In genomic region chr10:120966657-120967045, GRCh38 we compare ENCODE assay signal across 29 cellular contexts.
"Had no signal": no experiment of that assay in that cellular context is flagged by ENCODE, and none has a peak within 500 bp of the region (broad histone marks: within the 10 kb centered on the region; RNA-seq: fewer than 3 reads in every experiment).

No MANE protein-coding gene starts in this region.

- H3K36me3 Mint-ChIP-seq: immature natural killer cell; naive thymus-derived CD4-positive, alpha-beta T cell; stimulated activated effector memory CD8-positive, alpha-beta T cell treated with anti-CD3 and anti-CD28 coated beads, Interleukin-12 subunit alpha, Interleukin-12 subunit beta, amount 100 ng/mL, for 72 hours had no signal

- H3K9me3 ChIP-seq: colonic mucosa, esophagus squamous epithelium, pancreas, right lobe of liver, stomach, tibial artery, upper lobe of left lung, vagina had no signal

- ATAC-seq: heart right ventricle; left lobe of liver; naive thymus-derived CD4-positive, alpha-beta T cell; pancreas; right lobe of liver; stimulated activated effector memory CD8-positive, alpha-beta T cell treated with anti-CD3 and anti-CD28 coated beads, Interleukin-12 subunit alpha, Interleukin-12 subunit beta, amount 100 ng/mL, for 72 hours had no signal

- H3K27me3 ChIP-seq: colonic mucosa, pancreas, right lobe of liver, upper lobe of left lung, vagina had no signal

- H3K4me1 Mint-ChIP-seq: central memory CD8-positive, alpha-beta T cell; stimulated activated effector memory CD8-positive, alpha-beta T cell treated with anti-CD3 and anti-CD28 coated beads, Interleukin-12 subunit alpha, Interleukin-12 subunit beta, amount 100 ng/mL, for 72 hours had no signal

- H3K27ac ChIP-seq: colonic mucosa, heart right ventricle, pancreas, right lobe of liver, stomach, tibial artery, vagina had no signal

- DNase-seq: colonic mucosa; dermis blood vessel endothelial cell; effector memory CD4-positive, alpha-beta T cell; erythroblast; esophagus squamous epithelium; foreskin melanocyte; glutamatergic neuron; heart right ventricle; hypothalamus; immature natural killer cell; kidney; mesenchymal stem cell; midbrain; naive thymus-derived CD4-positive, alpha-beta T cell; occipital lobe; pancreas; right lobe of liver; small intestine; stimulated activated CD4-positive, alpha-beta T cell treated with anti-CD3 and anti-CD28 coated beads, Interleukin-12 subunit alpha, Interleukin-12 subunit beta, amount 100 ng/mL, for 4 hours; stimulated activated CD4-positive, alpha-beta T cell treated with anti-CD3 and anti-CD28 coated beads, Interleukin-1b, Interleukin-23, amount 100 ng/mL, for 48 hours; stimulated activated CD4-positive, alpha-beta T cell treated with anti-CD3 and anti-CD28 coated beads, Interleukin-4, amount 100 ng/mL, for 24 hours; stimulated activated naive CD4-positive, alpha-beta T cell treated with Interleukin-2 at 50 U/mL for 16 hours; stomach; tibial artery had no signal

- H3K4me1 ChIP-seq: colonic mucosa, pancreas, right lobe of liver, tibial artery had no signal

- H3K36me3 ChIP-seq: colonic mucosa, esophagus squamous epithelium, heart right ventricle, pancreas, right lobe of liver, stomach, tibial artery, upper lobe of left lung, vagina had no signal

- H3K27ac Mint-ChIP-seq: immature natural killer cell; naive thymus-derived CD4-positive, alpha-beta T cell; stimulated activated effector memory CD8-positive, alpha-beta T cell treated with anti-CD3 and anti-CD28 coated beads, Interleukin-12 subunit alpha, Interleukin-12 subunit beta, amount 100 ng/mL, for 72 hours had no signal

- H3K4me3 ChIP-seq: colonic mucosa, esophagus squamous epithelium, heart right ventricle, pancreas, right lobe of liver, stomach, tibial artery, upper lobe of left lung, vagina had no signal

- H3K9me3 Mint-ChIP-seq: stimulated activated effector memory CD8-positive, alpha-beta T cell treated with anti-CD3 and anti-CD28 coated beads, Interleukin-12 subunit alpha, Interleukin-12 subunit beta, amount 100 ng/mL, for 72 hours had no signal

- H3K4me3 Mint-ChIP-seq: central memory CD8-positive, alpha-beta T cell; immature natural killer cell; naive thymus-derived CD4-positive, alpha-beta T cell; stimulated activated effector memory CD8-positive, alpha-beta T cell treated with anti-CD3 and anti-CD28 coated beads, Interleukin-12 subunit alpha, Interleukin-12 subunit beta, amount 100 ng/mL, for 72 hours had no signal
